19 cellular contexts compared by ENCODE assay signal in the genomic region with DNA sequence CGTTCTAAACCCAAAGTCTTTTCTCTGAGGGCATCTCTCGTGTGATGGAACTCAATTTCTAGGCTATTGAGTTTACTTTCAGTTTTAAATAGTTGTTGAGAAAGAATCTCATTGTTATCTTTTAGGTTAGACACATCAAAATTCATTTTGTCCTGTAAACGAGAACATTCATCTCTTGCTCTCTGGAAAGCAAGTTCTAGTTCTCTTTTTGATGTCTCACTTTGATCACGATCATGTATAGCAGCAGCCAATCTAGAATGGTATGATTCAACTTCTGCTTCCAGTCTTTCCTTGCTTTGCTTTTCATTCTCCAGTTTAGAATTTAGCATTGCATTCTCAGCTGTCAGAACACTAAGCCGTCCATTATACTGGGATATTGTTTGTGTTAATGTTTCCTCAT.
DNase-seq lines count a peak whose midpoint lies in the region; ATAC-seq, FAIRE-seq and TF ChIP-seq lines count a peak whose summit lies in the region.
"Had no signal": no experiment of that assay in that cellular context is flagged by ENCODE, and none has a peak within 500 bp of the region (broad histone marks: within the 10 kb centered on the region; RNA-seq: fewer than 3 reads in every experiment).

No MANE protein-coding gene starts in this region.

- H3K27ac Mint-ChIP-seq in T-cell (peak overlapping the region; percentile 29 to 34), nephron progenitor cell (no peak overlapping the region)
- peak overlapping the region; percentile 43 to 77 (median 68) for H3K27ac Mint-ChIP-seq in naive thymus-derived CD4-positive, alpha-beta T cell
- H3K27ac Mint-ChIP-seq: stimulated activated memory B cell treated with anti-CD40 and anti-IgM and Interleukin-4, amounts not matched to agents 10 μg/mL and 1 μg/mL and 100 μg/mL, for 72 hours had no signal

- peaks cover 15% of the 10 kb centered on the region for H3K36me3 Mint-ChIP-seq in activated T-cell treated with anti-CD3 and anti-CD28 coated beads, Interleukin-2, amount 50 U/mL, for 4 hours (ENCODE audit: insufficient read depth)
- peaks cover 44% of the 10 kb centered on the region for H3K36me3 Mint-ChIP-seq in T-cell
- peaks cover 5 to 44% (median 32%) of the 10 kb centered on the region in 5 donors for H3K36me3 Mint-ChIP-seq in naive thymus-derived CD4-positive, alpha-beta T cell
- peaks cover 59% of the 10 kb centered on the region for H3K36me3 Mint-ChIP-seq in nephron progenitor cell (ENCODE audit: low read depth)

- no peaks in the 10 kb centered on the region for H3K4me1 ChIP-seq in naive thymus-derived CD4-positive, alpha-beta T cell (ENCODE audit: control insufficient read depth in 2 of 2, insufficient read depth in 2 of 2, low read length in 2 of 2)
- H3K4me1 ChIP-seq in thyroid gland: no peaks in the 10 kb centered on the region
- H3K4me1 ChIP-seq: heart left ventricle had no signal

- TF ChIP-seq CTCF in nephron progenitor cell (IDR thresholded peaks at IDR 0.05): no peak
- TF ChIP-seq CTCF in thyroid gland (IDR thresholded peaks at IDR 0.05): no peak

- DNase-seq in activated T-cell treated with anti-CD3 and anti-CD28 coated beads, Interleukin-2, amount 50 U/mL, for 4 hours: no peak
- no peak for DNase-seq in activated T-cell treated with anti-CD3 and anti-CD28 coated beads, Interleukin-2, amount 50 U/mL, for 48 hours
- no peak for DNase-seq in H54 (ENCODE audit: insufficient read length, low spot score)
- no peak for DNase-seq in T-cell
- DNase-seq in naive thymus-derived CD4-positive, alpha-beta T cell: peak in 3 of 9 donors; percentile 1 to 10 (median 5)
- DNase-seq in nephron progenitor cell: no peak
- no peak for DNase-seq in thyroid gland
- DNase-seq: cortex of kidney, DMS79 treated with DMSO at 0.1 percent for 48 hours, heart left ventricle, NCI-H1417 treated with DMSO at 0.1 percent for 48 hours, NCI-H510A treated with DMSO at 0.1 percent for 48 hours, Right ventricle myocardium superior, WERI-Rb-1 had no signal

- FAIRE-seq in H54 (lab: Jason Lieb, UNC): peak; percentile 58
- FAIRE-seq: bronchial epithelial cell had no signal

- no peaks in the 10 kb centered on the region for H3K9me3 ChIP-seq in naive thymus-derived CD4-positive, alpha-beta T cell (ENCODE audit: control insufficient read depth in 2 of 3, low read length in 3 of 3)
- H3K9me3 ChIP-seq in thyroid gland: no peaks in the 10 kb centered on the region
- H3K9me3 ChIP-seq: heart left ventricle, thoracic aorta had no signal

- H3K36me3 ChIP-seq in naive thymus-derived CD4-positive, alpha-beta T cell (ENCODE audit: control insufficient read depth in 2 of 3, insufficient read depth in 3 of 3, low read length in 3 of 3): peaks cover 0 to 4% (median 3%) of the 10 kb centered on the region in 3 experiments
- H3K36me3 ChIP-seq in thyroid gland: peaks cover 0 to 5% of the 10 kb centered on the region in 2 donors
- H3K36me3 ChIP-seq: thoracic aorta, WERI-Rb-1 had no signal

- intact Hi-C loops in naive thymus-derived CD4-positive, alpha-beta T cell (cut with micrococcal nuclease): no loop called here
- intact Hi-C loops in thyroid gland (cut with DNase I): no loop called here

- WGBS in thyroid gland, 2 donors: 92 to 94% methylated on average over 5 of the region's 5 CpGs

- no peak for TF ChIP-seq POLR2A in H54 (IDR thresholded peaks at IDR 0.05; ENCODE audit: low read depth, low read length)
- no peak for TF ChIP-seq POLR2A in thyroid gland (IDR thresholded peaks at IDR 0.05)

- H3K4me1 Mint-ChIP-seq in activated T-cell treated with anti-CD3 and anti-CD28 coated beads, Interleukin-2, amount 50 U/mL, for 4 hours (ENCODE audit: low read depth): peaks cover 7% of the 10 kb centered on the region
- H3K4me1 Mint-ChIP-seq in T-cell: peaks cover 10 to 19% (median 11%) of the 10 kb centered on the region in 3 donors
- H3K4me1 Mint-ChIP-seq in naive thymus-derived CD4-positive, alpha-beta T cell: peaks cover 7 to 20% (median 14%) of the 10 kb centered on the region in 7 donors
- H3K4me1 Mint-ChIP-seq in nephron progenitor cell: peaks cover 1% of the 10 kb centered on the region
- H3K4me1 Mint-ChIP-seq: stimulated activated memory B cell treated with anti-CD40 and anti-IgM and Interleukin-4, amounts not matched to agents 10 μg/mL and 1 μg/mL and 100 μg/mL, for 72 hours had no signal

- POLR2A ChIA-PET in T-cell (lab: Charles Lee): interaction anchor here in 1 of 2 donors (0.6 kb wide), 1 partner anchor 1331 kb away, joined by 4 read pairs; no protein-coding TSS in a partner anchor
- POLR2A ChIA-PET in naive thymus-derived CD4-positive, alpha-beta T cell (lab: Charles Lee): no interaction called here

- H3K27me3 ChIP-seq in naive thymus-derived CD4-positive, alpha-beta T cell (ENCODE audit: control insufficient read depth in 2 of 2, insufficient read depth in 2 of 2, low read length in 2 of 2): no peaks in the 10 kb centered on the region
- no peaks in the 10 kb centered on the region for H3K27me3 ChIP-seq in thyroid gland
- H3K27me3 ChIP-seq: heart left ventricle had no signal

- no peaks in the 10 kb centered on the region for H3K27me3 Mint-ChIP-seq in activated T-cell treated with anti-CD3 and anti-CD28 coated beads, Interleukin-2, amount 50 U/mL, for 4 hours (ENCODE audit: low read depth)
- H3K27me3 Mint-ChIP-seq in T-cell (no peaks in the 10 kb centered on the region), nephron progenitor cell (ENCODE audit: low read depth, poor library complexity) (no peaks in the 10 kb centered on the region)
- no peaks in the 10 kb centered on the region for H3K27me3 Mint-ChIP-seq in naive thymus-derived CD4-positive, alpha-beta T cell
- H3K27me3 Mint-ChIP-seq: stimulated activated memory B cell treated with anti-CD40 and anti-IgM and Interleukin-4, amounts not matched to agents 10 μg/mL and 1 μg/mL and 100 μg/mL, for 72 hours had no signal

- H3K4me3 Mint-ChIP-seq in activated T-cell treated with anti-CD3 and anti-CD28 coated beads, Interleukin-2, amount 50 U/mL, for 4 hours: peak overlapping the region; percentile 27
- peak overlapping the region; percentile 18 to 54 (median 45) for H3K4me3 Mint-ChIP-seq in T-cell
- H3K4me3 Mint-ChIP-seq in naive thymus-derived CD4-positive, alpha-beta T cell: peak overlapping the region in 9 of 10 donors; percentile 22 to 80 (median 69)
- H3K4me3 Mint-ChIP-seq in nephron progenitor cell: no peak overlapping the region
- H3K4me3 Mint-ChIP-seq: stimulated activated memory B cell treated with anti-CD40 and anti-IgM and Interleukin-4, amounts not matched to agents 10 μg/mL and 1 μg/mL and 100 μg/mL, for 72 hours had no signal

- no peak overlapping the region for H3K4me3 ChIP-seq in naive thymus-derived CD4-positive, alpha-beta T cell (ENCODE audit: low read length)
- H3K4me3 ChIP-seq in thyroid gland (replicated peaks in 1 of 3): no peak overlapping the region
- H3K4me3 ChIP-seq: heart left ventricle, thoracic aorta had no signal

- no peaks in the 10 kb centered on the region for H3K9me3 Mint-ChIP-seq in activated T-cell treated with anti-CD3 and anti-CD28 coated beads, Interleukin-2, amount 50 U/mL, for 4 hours
- H3K9me3 Mint-ChIP-seq in T-cell (no peaks in the 10 kb centered on the region), nephron progenitor cell (no peaks in the 10 kb centered on the region)
- no peaks in the 10 kb centered on the region for H3K9me3 Mint-ChIP-seq in naive thymus-derived CD4-positive, alpha-beta T cell
- H3K9me3 Mint-ChIP-seq: stimulated activated memory B cell treated with anti-CD40 and anti-IgM and Interleukin-4, amounts not matched to agents 10 μg/mL and 1 μg/mL and 100 μg/mL, for 72 hours had no signal

- ATAC-seq in activated T-cell treated with anti-CD3 and anti-CD28 coated beads, Interleukin-2, amount 50 U/mL, for 4 hours: peak; percentile 27 to 41
- ATAC-seq in T-cell (replicated peaks in 1 of 4) (peak in 1 of 4 experiments; percentile 36), GM19452 (IDR thresholded peaks at IDR 0.05; ENCODE audit: unreplicated experiment) (no peak)
- no peak for ATAC-seq in naive thymus-derived CD4-positive, alpha-beta T cell
- ATAC-seq: heart left ventricle; sciatic nerve; stimulated activated memory B cell treated with anti-CD40 and anti-IgM and Interleukin-4, amounts not matched to agents 10 μg/mL and 1 μg/mL and 100 μg/mL, for 72 hours had no signal

- peak overlapping the region; percentile 19 for H3K27ac ChIP-seq in naive thymus-derived CD4-positive, alpha-beta T cell (ENCODE audit: low read depth, low read length)
- H3K27ac ChIP-seq in thyroid gland: no peak overlapping the region
- H3K27ac ChIP-seq: heart left ventricle, thoracic aorta, WERI-Rb-1 had no signal

- CTCF ChIA-PET in T-cell (lab: Charles Lee): no interaction called here
- CTCF ChIA-PET in naive thymus-derived CD4-positive, alpha-beta T cell (lab: Charles Lee): interaction anchor here (0.7 kb wide), 1 partner anchor 1235 kb away, joined by 3 read pairs; no protein-coding TSS in a partner anchor

Comparison
In these comparisons a context has a peak if more than half of its experiments do, and no peak if none do; other contexts are left out.
1. ATAC-seq: peak in activated T-cell treated with anti-CD3 and anti-CD28 coated beads, Interleukin-2, amount 50 U/mL, for 4 hours (2 of 2); none in naive thymus-derived CD4-positive, alpha-beta T cell (single experiment) and GM19452 (single experiment).